1 cellular context compared by ENCODE assay signal in the genomic region with DNA sequence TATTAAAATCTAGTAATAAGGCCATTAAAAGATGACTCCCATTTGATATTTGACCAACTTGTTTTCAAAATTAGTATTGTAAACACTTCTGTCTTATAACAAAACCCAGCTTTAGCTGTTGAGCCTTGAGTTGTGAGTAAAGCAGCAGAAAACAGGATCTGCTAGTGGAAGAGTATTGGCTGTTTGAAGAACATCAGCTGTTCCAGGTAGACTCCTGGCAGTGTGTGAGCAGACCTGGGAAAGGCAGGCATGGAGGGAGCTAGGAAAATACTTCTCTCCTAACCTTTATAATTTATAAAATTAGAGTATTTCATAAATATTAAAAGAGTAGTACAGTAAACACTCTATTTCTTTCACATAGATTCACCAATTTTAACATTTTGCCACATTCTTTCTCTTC.
TF ChIP-seq lines count a peak whose summit lies in the region.

No MANE protein-coding gene starts in this region.

TF ChIP-seq in WTC11, 78 proteins besides CTCF, POLR2A, EP300 and RAD21 (continued from another document):
- TF ChIP-seq, protein P1, sequence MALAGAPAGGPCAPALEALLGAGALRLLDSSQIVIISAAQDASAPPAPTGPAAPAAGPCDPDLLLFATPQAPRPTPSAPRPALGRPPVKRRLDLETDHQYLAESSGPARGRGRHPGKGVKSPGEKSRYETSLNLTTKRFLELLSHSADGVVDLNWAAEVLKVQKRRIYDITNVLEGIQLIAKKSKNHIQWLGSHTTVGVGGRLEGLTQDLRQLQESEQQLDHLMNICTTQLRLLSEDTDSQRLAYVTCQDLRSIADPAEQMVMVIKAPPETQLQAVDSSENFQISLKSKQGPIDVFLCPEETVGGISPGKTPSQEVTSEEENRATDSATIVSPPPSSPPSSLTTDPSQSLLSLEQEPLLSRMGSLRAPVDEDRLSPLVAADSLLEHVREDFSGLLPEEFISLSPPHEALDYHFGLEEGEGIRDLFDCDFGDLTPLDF (CRISPR knock-in tag; IDR thresholded peaks at IDR 0.05) = no peak
- TF ChIP-seq, protein P2, sequence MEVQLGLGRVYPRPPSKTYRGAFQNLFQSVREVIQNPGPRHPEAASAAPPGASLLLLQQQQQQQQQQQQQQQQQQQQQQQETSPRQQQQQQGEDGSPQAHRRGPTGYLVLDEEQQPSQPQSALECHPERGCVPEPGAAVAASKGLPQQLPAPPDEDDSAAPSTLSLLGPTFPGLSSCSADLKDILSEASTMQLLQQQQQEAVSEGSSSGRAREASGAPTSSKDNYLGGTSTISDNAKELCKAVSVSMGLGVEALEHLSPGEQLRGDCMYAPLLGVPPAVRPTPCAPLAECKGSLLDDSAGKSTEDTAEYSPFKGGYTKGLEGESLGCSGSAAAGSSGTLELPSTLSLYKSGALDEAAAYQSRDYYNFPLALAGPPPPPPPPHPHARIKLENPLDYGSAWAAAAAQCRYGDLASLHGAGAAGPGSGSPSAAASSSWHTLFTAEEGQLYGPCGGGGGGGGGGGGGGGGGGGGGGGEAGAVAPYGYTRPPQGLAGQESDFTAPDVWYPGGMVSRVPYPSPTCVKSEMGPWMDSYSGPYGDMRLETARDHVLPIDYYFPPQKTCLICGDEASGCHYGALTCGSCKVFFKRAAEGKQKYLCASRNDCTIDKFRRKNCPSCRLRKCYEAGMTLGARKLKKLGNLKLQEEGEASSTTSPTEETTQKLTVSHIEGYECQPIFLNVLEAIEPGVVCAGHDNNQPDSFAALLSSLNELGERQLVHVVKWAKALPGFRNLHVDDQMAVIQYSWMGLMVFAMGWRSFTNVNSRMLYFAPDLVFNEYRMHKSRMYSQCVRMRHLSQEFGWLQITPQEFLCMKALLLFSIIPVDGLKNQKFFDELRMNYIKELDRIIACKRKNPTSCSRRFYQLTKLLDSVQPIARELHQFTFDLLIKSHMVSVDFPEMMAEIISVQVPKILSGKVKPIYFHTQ (CRISPR knock-in tag; IDR thresholded peaks at IDR 0.05) = no peak
- no peak for TF ChIP-seq ZNF317 (CRISPR knock-in tag; IDR thresholded peaks at IDR 0.05; ENCODE audit: borderline replicate concordance, low read depth)
- TF ChIP-seq, protein P3, sequence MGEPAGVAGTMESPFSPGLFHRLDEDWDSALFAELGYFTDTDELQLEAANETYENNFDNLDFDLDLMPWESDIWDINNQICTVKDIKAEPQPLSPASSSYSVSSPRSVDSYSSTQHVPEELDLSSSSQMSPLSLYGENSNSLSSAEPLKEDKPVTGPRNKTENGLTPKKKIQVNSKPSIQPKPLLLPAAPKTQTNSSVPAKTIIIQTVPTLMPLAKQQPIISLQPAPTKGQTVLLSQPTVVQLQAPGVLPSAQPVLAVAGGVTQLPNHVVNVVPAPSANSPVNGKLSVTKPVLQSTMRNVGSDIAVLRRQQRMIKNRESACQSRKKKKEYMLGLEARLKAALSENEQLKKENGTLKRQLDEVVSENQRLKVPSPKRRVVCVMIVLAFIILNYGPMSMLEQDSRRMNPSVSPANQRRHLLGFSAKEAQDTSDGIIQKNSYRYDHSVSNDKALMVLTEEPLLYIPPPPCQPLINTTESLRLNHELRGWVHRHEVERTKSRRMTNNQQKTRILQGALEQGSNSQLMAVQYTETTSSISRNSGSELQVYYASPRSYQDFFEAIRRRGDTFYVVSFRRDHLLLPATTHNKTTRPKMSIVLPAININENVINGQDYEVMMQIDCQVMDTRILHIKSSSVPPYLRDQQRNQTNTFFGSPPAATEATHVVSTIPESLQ (CRISPR knock-in tag; IDR thresholded peaks at IDR 0.05) = no peak
- no peak for TF ChIP-seq ZNF263 (CRISPR knock-in tag; IDR thresholded peaks at IDR 0.05; ENCODE audit: low read depth)
- no peak for TF ChIP-seq NFE2L1 (CRISPR knock-in tag; IDR thresholded peaks at IDR 0.05)
- no peak for TF ChIP-seq TEAD4 (CRISPR knock-in tag; IDR thresholded peaks at IDR 0.05)
- TF ChIP-seq, protein P4, sequence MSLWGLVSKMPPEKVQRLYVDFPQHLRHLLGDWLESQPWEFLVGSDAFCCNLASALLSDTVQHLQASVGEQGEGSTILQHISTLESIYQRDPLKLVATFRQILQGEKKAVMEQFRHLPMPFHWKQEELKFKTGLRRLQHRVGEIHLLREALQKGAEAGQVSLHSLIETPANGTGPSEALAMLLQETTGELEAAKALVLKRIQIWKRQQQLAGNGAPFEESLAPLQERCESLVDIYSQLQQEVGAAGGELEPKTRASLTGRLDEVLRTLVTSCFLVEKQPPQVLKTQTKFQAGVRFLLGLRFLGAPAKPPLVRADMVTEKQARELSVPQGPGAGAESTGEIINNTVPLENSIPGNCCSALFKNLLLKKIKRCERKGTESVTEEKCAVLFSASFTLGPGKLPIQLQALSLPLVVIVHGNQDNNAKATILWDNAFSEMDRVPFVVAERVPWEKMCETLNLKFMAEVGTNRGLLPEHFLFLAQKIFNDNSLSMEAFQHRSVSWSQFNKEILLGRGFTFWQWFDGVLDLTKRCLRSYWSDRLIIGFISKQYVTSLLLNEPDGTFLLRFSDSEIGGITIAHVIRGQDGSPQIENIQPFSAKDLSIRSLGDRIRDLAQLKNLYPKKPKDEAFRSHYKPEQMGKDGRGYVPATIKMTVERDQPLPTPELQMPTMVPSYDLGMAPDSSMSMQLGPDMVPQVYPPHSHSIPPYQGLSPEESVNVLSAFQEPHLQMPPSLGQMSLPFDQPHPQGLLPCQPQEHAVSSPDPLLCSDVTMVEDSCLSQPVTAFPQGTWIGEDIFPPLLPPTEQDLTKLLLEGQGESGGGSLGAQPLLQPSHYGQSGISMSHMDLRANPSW (CRISPR knock-in tag; conservative IDR thresholded peaks at IDR 0.05; ENCODE audit: low read depth) = no peak
- no peak for TF ChIP-seq TEAD1 (CRISPR knock-in tag; IDR thresholded peaks at IDR 0.05)
- TF ChIP-seq PRRX2 (CRISPR knock-in tag; IDR thresholded peaks at IDR 0.05) = no peak
- TF ChIP-seq ZBTB21 (CRISPR knock-in tag; IDR thresholded peaks at IDR 0.05; ENCODE audit: borderline replicate concordance) = no peak
